ENCODE assay signal across 8 cellular contexts in genomic region chr1:43970502-43970901, GRCh38. TPM values are rescaled to one million over a fixed set of nuclear protein-coding genes. Genes with fewer than 3 reads are reported as not detected.
DNase-seq lines count a peak whose midpoint lies in the region; ATAC-seq and TF ChIP-seq lines count a peak whose summit lies in the region.

No MANE protein-coding gene starts in this region.

- peak overlapping the region; percentile 81 for H3K4me3 ChIP-seq in cardiac muscle cell
- H3K4me3 ChIP-seq in astrocyte of the cerebellum (ENCODE audit: low read depth, low read length), result peak overlapping the region; percentile 96
- H3K4me3 ChIP-seq in upper lobe of right lung, result peak overlapping the region; percentile 93

- H3K27me3 ChIP-seq in cardiac muscle cell, result no peaks in the 10 kb centered on the region
- H3K27me3 ChIP-seq in upper lobe of right lung, result no peaks in the 10 kb centered on the region

- TF ChIP-seq CTCF in cardiac muscle cell (IDR thresholded peaks at IDR 0.05; ENCODE audit: low read depth, low read length) (no peak), astrocyte of the cerebellum (IDR thresholded peaks at IDR 0.05; ENCODE audit: low read depth, low read length, missing control alignments) (no peak), upper lobe of right lung (IDR thresholded peaks at IDR 0.05) (no peak)

- H3K4me3 Mint-ChIP-seq in memory B cell, result peak overlapping the region; percentile 96

- H3K9me3 ChIP-seq in cardiac muscle cell (ENCODE audit: low read depth) (no peaks in the 10 kb centered on the region), upper lobe of right lung (no peaks in the 10 kb centered on the region)

- peaks cover 23% of the 10 kb centered on the region for H3K4me1 Mint-ChIP-seq in memory B cell

- no peak overlapping the region for H3K27ac Mint-ChIP-seq in memory B cell

- H3K4me1 ChIP-seq in cardiac muscle cell (ENCODE audit: low read depth) (peaks cover 3% of the 10 kb centered on the region), upper lobe of right lung (peaks cover 13% of the 10 kb centered on the region)

- in situ Hi-C loops in astrocyte of the cerebellum (cut with HindIII; ENCODE audit: low sequenced_read_pairs), result loop anchor here (5.0 to 10.0 kb wide), 2 partner anchors 54 to 203 kb away; no protein-coding TSS in a partner anchor

- H3K36me3 ChIP-seq in cardiac muscle cell (no peaks in the 10 kb centered on the region), upper lobe of right lung (peaks cover 13% of the 10 kb centered on the region)

- H3K27ac ChIP-seq in cardiac muscle cell, result no peak overlapping the region
- peak overlapping the region; percentile 17 for H3K27ac ChIP-seq in upper lobe of right lung

- DNase-seq in cardiac muscle cell (ENCODE audit: low read depth in 1 of 2, low spot score in 1 of 2) (no peak), left cardiac atrium (no peak), astrocyte of the cerebellum (ENCODE audit: low read depth) (no peak), memory B cell (ENCODE audit: low spot score in 2 of 2) (no peak), upper lobe of right lung (no peak), left colon (no peak), NCI-H2196 treated with DMSO at 0.1 percent for 48 hours (lab: John Stamatoyannopoulos, UW; ENCODE audit: unreplicated experiment) (no peak)
- DNase-seq in activated CD8-positive, alpha-beta memory T cell treated with anti-CD3 and anti-CD28 coated beads for 24 hours, result no peak

- H3K9me3 Mint-ChIP-seq in memory B cell, result no peaks in the 10 kb centered on the region

- H3K27me3 Mint-ChIP-seq in memory B cell, result no peaks in the 10 kb centered on the region

- no peaks in the 10 kb centered on the region for H3K36me3 Mint-ChIP-seq in memory B cell

- intact Hi-C loops in left cardiac atrium (cut with DNase I), result no loop called here
- intact Hi-C loops in upper lobe of right lung (cut with DNase I), result no loop called here
- intact Hi-C loops in left colon (cut with DNase I, micrococcal nuclease), result no loop called here

- ATAC-seq in left cardiac atrium, result no peak
- no peak for ATAC-seq in memory B cell (ENCODE audit: low read depth)
- ATAC-seq in upper lobe of right lung, result no peak
- ATAC-seq in left colon, result no peak

RNA-seq across cellular contexts. Expression of gene DPH2, which starts 0.7 kb away (rescaled TPM):
- total RNA-seq in cardiac muscle cell (17.1 and 20.7 TPM in 2 replicates), left cardiac atrium (10 to 100 TPM; 14.1 to 20.9 TPM), upper lobe of right lung (18.8 TPM), left colon (10 to 100 TPM; 17.8 to 24.7 TPM)
- 21.5 and 38.6 TPM in 2 replicates for polyA plus RNA-seq in cardiac muscle cell

RNA-seq across cellular contexts. Expression of gene ATP6V0B, which starts 4.3 kb away (rescaled TPM):
- total RNA-seq in cardiac muscle cell (87.5 and 171 TPM in 2 replicates), left cardiac atrium (100 to 1,000 TPM in 1 of 2 donors, 10 to 100 TPM in 1; 96.5 to 113 TPM), upper lobe of right lung (191 TPM), left colon (100 to 1,000 TPM; 166 to 182 TPM)
- polyA plus RNA-seq in cardiac muscle cell, result 263 and 316 TPM in 2 replicates

RNA-seq across cellular contexts. Expression of gene B4GALT2, which starts 8.5 kb away (rescaled TPM):
- total RNA-seq in cardiac muscle cell, result 81.6 and 83.3 TPM in 2 replicates
- polyA plus RNA-seq in cardiac muscle cell, result 97.4 and 97.6 TPM in 2 replicates
- total RNA-seq in left cardiac atrium, result 10 to 100 TPM; 35.5 to 44.2 TPM
- 23.8 TPM for total RNA-seq in upper lobe of right lung
- total RNA-seq in left colon, result 10 to 100 TPM; 22.7 to 28.6 TPM

RNA-seq across cellular contexts. Expression of gene CCDC24, which starts 20.9 kb away (rescaled TPM):
- total RNA-seq in cardiac muscle cell, result 20.8 and 26.5 TPM in 2 replicates
- polyA plus RNA-seq in cardiac muscle cell, result 27.9 and 29.7 TPM in 2 replicates
- total RNA-seq in left cardiac atrium, result 1 to 10 TPM; 1.8 to 2.2 TPM
- 5.3 TPM for total RNA-seq in upper lobe of right lung
- 10 to 100 TPM; 22.4 to 22.6 TPM for total RNA-seq in left colon

RNA-seq across cellular contexts. Expression of gene IPO13, which starts 23.8 kb away (rescaled TPM):
- 26.2 and 29.2 TPM in 2 replicates for total RNA-seq in cardiac muscle cell
- polyA plus RNA-seq in cardiac muscle cell, result 27.9 and 28.6 TPM in 2 replicates
- total RNA-seq in left cardiac atrium, result 10 to 100 TPM; 26.7 to 30.1 TPM
- total RNA-seq in upper lobe of right lung, result 24.9 TPM
- total RNA-seq in left colon, result 10 to 100 TPM; 19.2 to 27.4 TPM
